In the genomic region with DNA sequence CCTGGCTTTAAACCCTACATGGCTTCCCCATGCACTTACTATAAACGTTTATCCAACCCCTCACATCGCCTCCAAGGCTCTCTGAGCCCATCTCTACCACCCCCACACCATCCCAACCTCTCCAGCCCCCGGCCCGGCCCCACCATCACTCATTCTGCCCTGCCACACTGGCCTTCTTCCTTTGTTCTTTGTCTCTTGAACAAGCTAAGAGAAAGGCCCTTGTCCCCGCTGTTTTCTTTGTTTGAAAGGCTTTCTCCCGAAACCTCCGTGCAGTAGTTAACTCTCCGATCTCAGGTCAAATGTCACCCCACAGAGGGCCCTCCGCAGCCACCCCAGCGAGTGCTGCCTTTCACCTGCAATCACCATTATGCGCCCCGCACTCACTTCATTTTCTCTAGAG, we compare ENCODE assay signal across 23 cellular contexts.
DNase-seq lines count a peak whose midpoint lies in the region; ATAC-seq and TF ChIP-seq lines count a peak whose summit lies in the region.
"Had no signal": no experiment of that assay in that cellular context is flagged by ENCODE, and none has a peak within 500 bp of the region (broad histone marks: within the 10 kb centered on the region; RNA-seq: fewer than 3 reads in every experiment).

No MANE protein-coding gene starts in this region.

- ATAC-seq in naive B cell (ENCODE audit: low read depth in 2 of 2) (no peak), sciatic nerve (no peak)
- ATAC-seq in stimulated activated memory B cell treated with anti-CD40 and anti-IgM and Interleukin-4, amounts not matched to agents 10 μg/mL and 1 μg/mL and 100 μg/mL, for 72 hours, result no peak
- ATAC-seq: activated CD4-positive, alpha-beta T cell treated with anti-CD3 and anti-CD28 coated beads for 36 hours; body of pancreas; GM12878; left ventricle myocardium superior; psoas muscle had no signal

- H4K91ac ChIP-seq in H9 (ENCODE audit: insufficient read length, low read depth, low read length), result no peak overlapping the region

- H3K9me3 Mint-ChIP-seq in H9, result no peaks in the 10 kb centered on the region
- peaks cover 0 to 3% (median 0%) of the 10 kb centered on the region in 7 donors for H3K9me3 Mint-ChIP-seq in naive B cell
- H3K9me3 Mint-ChIP-seq in stimulated activated memory B cell treated with anti-CD40 and anti-IgM and Interleukin-4, amounts not matched to agents 10 μg/mL and 1 μg/mL and 100 μg/mL, for 72 hours, result no peaks in the 10 kb centered on the region
- H3K9me3 Mint-ChIP-seq: activated T-cell treated with anti-CD3 and anti-CD28 coated beads, Interleukin-2, amount 50 U/mL, for 24 hours had no signal

- H2AFZ ChIP-seq in H9 (ENCODE audit: low read length), result no peak overlapping the region
- H2AFZ ChIP-seq: GM23248 had no signal

- H3K4me1 Mint-ChIP-seq in H9, result peaks cover 11 to 19% of the 10 kb centered on the region in 2 experiments
- peaks cover 44 to 81% (median 57%) of the 10 kb centered on the region in 3 donors for H3K4me1 Mint-ChIP-seq in naive B cell
- H3K4me1 Mint-ChIP-seq in stimulated activated memory B cell treated with anti-CD40 and anti-IgM and Interleukin-4, amounts not matched to agents 10 μg/mL and 1 μg/mL and 100 μg/mL, for 72 hours, result peaks cover 39% of the 10 kb centered on the region
- H3K4me1 Mint-ChIP-seq: activated CD4-positive, alpha-beta T cell treated with anti-CD3 and anti-CD28 coated beads for 36 hours had no signal

- no peak overlapping the region for H2BK12ac ChIP-seq in H9 (ENCODE audit: insufficient read length, low read depth, low read length)

- H3K9me3 ChIP-seq in H9 (ENCODE audit: control insufficient read depth, low read depth, low read length), result no peaks in the 10 kb centered on the region
- H3K9me3 ChIP-seq in A673 (ENCODE audit: low read depth, low read length, poor library complexity, severe bottlenecking), result no peaks in the 10 kb centered on the region
- H3K9me3 ChIP-seq: adrenal gland, body of pancreas, neutrophil, psoas muscle, transverse colon had no signal

- POLR2A ChIA-PET in A673 (lab: Charles Lee; ENCODE audit: low non-redundant PET), result no interaction called here

- H3K4me3 Mint-ChIP-seq in H9, result no peak overlapping the region; a peak in 1 of 5 replicates
- peak overlapping the region in 1 of 8 donors; percentile 61 for H3K4me3 Mint-ChIP-seq in naive B cell
- H3K4me3 Mint-ChIP-seq in stimulated activated memory B cell treated with anti-CD40 and anti-IgM and Interleukin-4, amounts not matched to agents 10 μg/mL and 1 μg/mL and 100 μg/mL, for 72 hours, result no peak overlapping the region
- H3K4me3 Mint-ChIP-seq: activated CD4-positive, alpha-beta T cell treated with anti-CD3 and anti-CD28 coated beads for 36 hours; activated T-cell treated with anti-CD3 and anti-CD28 coated beads, Interleukin-2, amount 50 U/mL, for 24 hours had no signal

- no peak overlapping the region for H3K27ac ChIP-seq in H9 (ENCODE audit: insufficient read length, low read depth, low read length)
- H3K27ac ChIP-seq in A673 (ENCODE audit: low read depth, low read length, poor library complexity, severe bottlenecking), result no peak overlapping the region
- H3K27ac ChIP-seq: adrenal gland, body of pancreas, GM23248, neutrophil, psoas muscle, SK-N-MC, transverse colon had no signal

- H3K23me2 ChIP-seq in H9 (ENCODE audit: insufficient read length, low read depth, low read length, poor library complexity, severe bottlenecking), result no peaks in the 10 kb centered on the region

- CTCF ChIA-PET in A673 (lab: Charles Lee), result no interaction called here

- H3K27me3 ChIP-seq in H9 (ENCODE audit: insufficient read depth, low read length), result no peaks in the 10 kb centered on the region
- H3K27me3 ChIP-seq in A673 (replicated peaks; ENCODE audit: insufficient read depth, low read depth, low read length, poor library complexity), result no peaks in the 10 kb centered on the region
- H3K27me3 ChIP-seq: adrenal gland, body of pancreas, neutrophil, transverse colon had no signal

- no peak overlapping the region for H2BK5ac ChIP-seq in H9 (ENCODE audit: insufficient read length, low read length)

- H3K9ac ChIP-seq in H9 (ENCODE audit: extremely low read depth, insufficient read length, low read length), result no peak overlapping the region
- H3K9ac ChIP-seq: GM23248 had no signal

- no peak overlapping the region for H3K23ac ChIP-seq in H9 (ENCODE audit: insufficient read length, low read depth, low read length)

- H3T11ph ChIP-seq in H9 (ENCODE audit: low read length), result no peak overlapping the region

- no peak overlapping the region for H2BK120ac ChIP-seq in H9 (ENCODE audit: low read depth, low read length, poor library complexity, severe bottlenecking)

- intact Hi-C loops in sciatic nerve (cut with DNase I) (no loop called here), A673 (cut with micrococcal nuclease; ENCODE audit: unreplicated experiment) (no loop called here)

- H2AK5ac ChIP-seq in H9 (ENCODE audit: insufficient read length, low read length), result no peak overlapping the region

- no peak overlapping the region for H3K56ac ChIP-seq in H9 (ENCODE audit: insufficient read length, low read depth, low read length)

- H3K79me2 ChIP-seq in H9 (ENCODE audit: insufficient read depth, low read length), result no peaks in the 10 kb centered on the region

- TF ChIP-seq CTCF in H9 (conservative IDR thresholded peaks at IDR 0.05), result no peak
- TF ChIP-seq CTCF in A673 (conservative IDR thresholded peaks at IDR 0.05; ENCODE audit: low read depth, low read length), result no peak

- H3K4ac ChIP-seq in H9 (ENCODE audit: low read depth, low read length), result no peak overlapping the region

- no peaks in the 10 kb centered on the region for H3K36me3 ChIP-seq in A673 (ENCODE audit: insufficient read depth, low read length, poor library complexity, severe bottlenecking)
- H3K36me3 ChIP-seq: adrenal gland, neutrophil, transverse colon had no signal

- H3K27ac Mint-ChIP-seq in H9 (peak overlapping the region in 2 of 3 experiments; percentile 6 to 56; a peak in 4 of 7 replicates), naive B cell (peak overlapping the region in 5 of 6 donors; percentile 36 to 92 (median 71))
- H3K27ac Mint-ChIP-seq in stimulated activated memory B cell treated with anti-CD40 and anti-IgM and Interleukin-4, amounts not matched to agents 10 μg/mL and 1 μg/mL and 100 μg/mL, for 72 hours, result peak overlapping the region; percentile 13
- H3K27ac Mint-ChIP-seq: activated CD4-positive, alpha-beta T cell treated with anti-CD3 and anti-CD28 coated beads for 36 hours; activated T-cell treated with anti-CD3 and anti-CD28 coated beads, Interleukin-2, amount 50 U/mL, for 24 hours had no signal

- no peak overlapping the region for H3K14ac ChIP-seq in H9 (ENCODE audit: insufficient read depth, low read length)

- H2BK15ac ChIP-seq in H9 (ENCODE audit: low read depth, low read length), result no peak overlapping the region

- H3K4me2 ChIP-seq in H9 (ENCODE audit: insufficient read depth, insufficient read length, low read length), result no peak overlapping the region

- no peaks in the 10 kb centered on the region for H4K20me1 ChIP-seq in H9 (ENCODE audit: control insufficient read depth, insufficient read depth, insufficient read length)

- no TSS peak for BruUV-seq in A673 (replicated peaks; lab: Mats Ljungman, UMichigan)

- DNase-seq in H9, result no peak
- peak; percentile 54 for DNase-seq in ecto neural progenitor cell (ENCODE audit: low spot score)
- DNase-seq in naive B cell, result no peak
- no peak for DNase-seq in sciatic nerve (ENCODE audit: low spot score)
- DNase-seq in activated T-cell treated with anti-CD3 and anti-CD28 coated beads for 4 hours, result no peak
- no peak for DNase-seq in A673 (ENCODE audit: low spot score)
- DNase-seq: activated CD4-positive, alpha-beta T cell treated with anti-CD3 and anti-CD28 coated beads for 36 hours; activated naive CD4-positive, alpha-beta T cell; activated T-cell treated with anti-CD3 and anti-CD28 coated beads, Interleukin-2, amount 50 U/mL, for 24 hours; adrenal gland; body of pancreas; cerebellar nuclear complex; GM23248; islet precursor cell; left ventricle myocardium superior; NCI-H146; NCI-H510A; psoas muscle; transverse colon had no signal

- no peak overlapping the region for H4K5ac ChIP-seq in H9 (ENCODE audit: insufficient read length, low read depth, low read length)

- no peaks in the 10 kb centered on the region; a peak in 1 of 7 replicates for H3K36me3 Mint-ChIP-seq in H9 (ENCODE audit: insufficient read depth in 1 of 3, low read depth in 3 of 3)
- H3K36me3 Mint-ChIP-seq in naive B cell, result peaks cover 13 to 24% of the 10 kb centered on the region in 2 donors
- peaks cover 28% of the 10 kb centered on the region for H3K36me3 Mint-ChIP-seq in stimulated activated memory B cell treated with anti-CD40 and anti-IgM and Interleukin-4, amounts not matched to agents 10 μg/mL and 1 μg/mL and 100 μg/mL, for 72 hours

- no peak overlapping the region for H4K8ac ChIP-seq in H9 (replicated peaks; ENCODE audit: insufficient read length, low read depth, low read length)

- no peak overlapping the region for H3K4me3 ChIP-seq in A673 (ENCODE audit: low read depth, low read length, poor library complexity, severe bottlenecking)
- H3K4me3 ChIP-seq: adrenal gland, body of pancreas, GM12878, GM23248, psoas muscle, SK-N-MC, transverse colon had no signal

- no peak overlapping the region for H2BK20ac ChIP-seq in H9 (ENCODE audit: low read depth, low read length, poor library complexity, severe bottlenecking)

- H3K4me1 ChIP-seq in H9 (ENCODE audit: insufficient read depth, low read length) (no peaks in the 10 kb centered on the region), A673 (ENCODE audit: insufficient read depth, low read length, poor library complexity, severe bottlenecking) (no peaks in the 10 kb centered on the region)
- H3K4me1 ChIP-seq: adrenal gland, psoas muscle, transverse colon had no signal

- H3K79me1 ChIP-seq in H9 (ENCODE audit: insufficient read depth, low read depth, low read length, poor library complexity, severe bottlenecking), result no peaks in the 10 kb centered on the region

- H3K27me3 Mint-ChIP-seq in H9 (ENCODE audit: low read depth), result peaks cover 19% of the 10 kb centered on the region
- H3K27me3 Mint-ChIP-seq in naive B cell, result no peaks in the 10 kb centered on the region
- H3K27me3 Mint-ChIP-seq in stimulated activated memory B cell treated with anti-CD40 and anti-IgM and Interleukin-4, amounts not matched to agents 10 μg/mL and 1 μg/mL and 100 μg/mL, for 72 hours, result no peaks in the 10 kb centered on the region
- H3K27me3 Mint-ChIP-seq: activated CD4-positive, alpha-beta T cell treated with anti-CD3 and anti-CD28 coated beads for 36 hours; activated T-cell treated with anti-CD3 and anti-CD28 coated beads, Interleukin-2, amount 50 U/mL, for 24 hours had no signal

- no peak overlapping the region for H3K18ac ChIP-seq in H9 (ENCODE audit: insufficient read length, low read depth, low read length)

- WGBS in H9 (ENCODE audit: extremely low coverage, insufficient read length, low lambda C conversion rate), result 100% methylated on average over 1 of the region's 12 CpGs

Comparison
In these comparisons a context has a peak if more than half of its experiments do, and no peak if none do; other contexts are left out.
1. H3K27ac Mint-ChIP-seq: peak in every context shown above with its lines; median percentile 71 in naive B cell; 31 in H9; 13 in stimulated activated memory B cell treated with anti-CD40 and anti-IgM and Interleukin-4, amounts not matched to agents 10 μg/mL and 1 μg/mL and 100 μg/mL, for 72 hours.